ENCODE assay signal across 1 cellular context in genomic region chr2:144582651-144583361, GRCh38.
TF ChIP-seq lines count a peak whose summit lies in the region.

No MANE protein-coding gene starts in this region.

TF ChIP-seq in K562, 482 proteins besides CTCF, POLR2A, EP300 and RAD21 (continued from another document and continues in another):
- TF ChIP-seq CXXC5 (CRISPR knock-in tag; IDR thresholded peaks at IDR 0.05), result peak; percentile 97
- 0 out of 4 replicates have a peak, but pooled peaks of 1 of the 2 experiments have one; percentile 72 for TF ChIP-seq ETV6 (IDR thresholded peaks at IDR 0.05; ENCODE audit: borderline replicate concordance in 1 of 2, low read depth in 2 of 2, low read length in 1 of 2)
- TF ChIP-seq ETV6 (CRISPR knock-in tag; IDR thresholded peaks at IDR 0.05; ENCODE audit: borderline replicate concordance), result no peak
- TF ChIP-seq ZNF165 (CRISPR knock-in tag; IDR thresholded peaks at IDR 0.05; ENCODE audit: borderline replicate concordance), result no peak; the same call in 1 of the 2 replicates
- TF ChIP-seq HDAC6 (IDR thresholded peaks at IDR 0.05; ENCODE audit: low read depth, low read length), result no peak
- no peak for TF ChIP-seq POLR3A (IDR thresholded peaks at IDR 0.05; ENCODE audit: borderline replicate concordance, extremely low read depth, insufficient read depth, insufficient read length)
- TF ChIP-seq RBBP5 (IDR thresholded peaks at IDR 0.05; ENCODE audit: borderline replicate concordance, insufficient read depth, low read length, poor library complexity, severe bottlenecking), result peak; percentile 71
- no peak; the same call in 1 of the 2 replicates for TF ChIP-seq ATF4 (CRISPR knock-in tag; IDR thresholded peaks at IDR 0.05)
- TF ChIP-seq RFX5 (IDR thresholded peaks at IDR 0.05; ENCODE audit: low read depth, low read length), result no peak
- no peak for TF ChIP-seq ZNF785 (CRISPR knock-in tag; IDR thresholded peaks at IDR 0.05)
- TF ChIP-seq NRF1 (conservative IDR thresholded peaks at IDR 0.05 in 1 of 2, IDR thresholded peaks at IDR 0.05 in 1 of 2), result peak; percentile 50 to 60
- TF ChIP-seq LEF1 (IDR thresholded peaks at IDR 0.05), result peak; percentile 92
- TF ChIP-seq ZNF324 (CRISPR knock-in tag; IDR thresholded peaks at IDR 0.05), result no peak
- no peak for TF ChIP-seq KLF13 (tag; IDR thresholded peaks at IDR 0.05; ENCODE audit: borderline replicate concordance, low read depth)
- TF ChIP-seq, protein P1, sequence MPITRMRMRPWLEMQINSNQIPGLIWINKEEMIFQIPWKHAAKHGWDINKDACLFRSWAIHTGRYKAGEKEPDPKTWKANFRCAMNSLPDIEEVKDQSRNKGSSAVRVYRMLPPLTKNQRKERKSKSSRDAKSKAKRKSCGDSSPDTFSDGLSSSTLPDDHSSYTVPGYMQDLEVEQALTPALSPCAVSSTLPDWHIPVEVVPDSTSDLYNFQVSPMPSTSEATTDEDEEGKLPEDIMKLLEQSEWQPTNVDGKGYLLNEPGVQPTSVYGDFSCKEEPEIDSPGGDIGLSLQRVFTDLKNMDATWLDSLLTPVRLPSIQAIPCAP (CRISPR knock-in tag; IDR thresholded peaks at IDR 0.05; ENCODE audit: borderline replicate concordance), result no peak
- no peak for TF ChIP-seq PURB (CRISPR knock-in tag; IDR thresholded peaks at IDR 0.05; ENCODE audit: low read depth)
- TF ChIP-seq HDAC2 (IDR thresholded peaks at IDR 0.05), result peak; percentile 97
- TF ChIP-seq ZZZ3 (IDR thresholded peaks at IDR 0.05), result no peak
- no peak for TF ChIP-seq ZNF146 (CRISPR knock-in tag; IDR thresholded peaks at IDR 0.05; ENCODE audit: unreplicated experiment)
- no peak for TF ChIP-seq CREBBP (IDR thresholded peaks at IDR 0.05; ENCODE audit: low read depth, low read length)
- TF ChIP-seq MXI1 (IDR thresholded peaks at IDR 0.05; ENCODE audit: low read depth, low read length), result peak; percentile 86
- TF ChIP-seq PHF8 (IDR thresholded peaks at IDR 0.05; ENCODE audit: borderline replicate concordance, low read length), result peak; percentile 35; the same call in 1 of the 2 replicates
- no peak for TF ChIP-seq ATF1 (CRISPR knock-in tag; IDR thresholded peaks at IDR 0.05)
- peak; percentile 90 for TF ChIP-seq ATF1 (tag; IDR thresholded peaks at IDR 0.05)
- TF ChIP-seq ZNF140 (CRISPR knock-in tag; IDR thresholded peaks at IDR 0.05), result no peak
- no peak for TF ChIP-seq ZC3H11A (IDR thresholded peaks at IDR 0.05; ENCODE audit: low read depth, low read length)
- TF ChIP-seq SMAD1 (IDR thresholded peaks at IDR 0.05; ENCODE audit: low read depth, low read length, partially characterized antibody), result peak; percentile 88
- TF ChIP-seq BHLHE40 (IDR thresholded peaks at IDR 0.05; ENCODE audit: low read length), result peak; percentile 90
- TF ChIP-seq IRF2 (CRISPR knock-in tag; IDR thresholded peaks at IDR 0.05), result no peak
- no peak for TF ChIP-seq ZNF695 (CRISPR knock-in tag; IDR thresholded peaks at IDR 0.05)
- TF ChIP-seq EHMT2 (IDR thresholded peaks at IDR 0.05), result no peak
- no peak for TF ChIP-seq ZNF282 (CRISPR knock-in tag; IDR thresholded peaks at IDR 0.05)
- TF ChIP-seq TFAM (CRISPR knock-in tag; conservative IDR thresholded peaks at IDR 0.05), result no peak
- no peak for TF ChIP-seq MED1 (CRISPR knock-in tag; IDR thresholded peaks at IDR 0.05; ENCODE audit: borderline replicate concordance)
- no peak; the same call in 1 of the 2 replicates for TF ChIP-seq E2F5 (CRISPR knock-in tag; IDR thresholded peaks at IDR 0.05)
- TF ChIP-seq NFE2 (IDR thresholded peaks at IDR 0.05; ENCODE audit: low read depth), result peak; percentile 94
- no peak for TF ChIP-seq ARHGAP35 (IDR thresholded peaks at IDR 0.05; ENCODE audit: partially characterized antibody)
- 0 out of 2 replicates have a peak, but pooled peaks have one; percentile 52 for TF ChIP-seq ZNF644 (tag; IDR thresholded peaks at IDR 0.05; ENCODE audit: low read depth)
- no peak for TF ChIP-seq FOXP4 (CRISPR knock-in tag; IDR thresholded peaks at IDR 0.05; ENCODE audit: borderline replicate concordance)
- TF ChIP-seq BACH1 (tag; IDR thresholded peaks at IDR 0.05), result no peak
- peak; percentile 53; the same call in 1 of the 2 replicates for TF ChIP-seq TAF7 (tag; IDR thresholded peaks at IDR 0.05)
- no peak for TF ChIP-seq ZNF561 (CRISPR knock-in tag; conservative IDR thresholded peaks at IDR 0.05)
- no peak for TF ChIP-seq TAF15 (IDR thresholded peaks at IDR 0.05; ENCODE audit: low read depth, low read length)
- peak; percentile 59; the same call in 1 of the 2 replicates for TF ChIP-seq ARID4B (CRISPR knock-in tag; IDR thresholded peaks at IDR 0.05)
- TF ChIP-seq CBX3 (IDR thresholded peaks at IDR 0.05; ENCODE audit: borderline replicate concordance in 1 of 2, low read length in 2 of 2), result peak in 1 of 2 experiments; percentile 94; a peak in 2 of 3 replicates
- TF ChIP-seq ZNF449 (CRISPR knock-in tag; IDR thresholded peaks at IDR 0.05), result 0 out of 2 replicates have a peak, but pooled peaks have one; percentile 38
- TF ChIP-seq NFIX (CRISPR knock-in tag; IDR thresholded peaks at IDR 0.05; ENCODE audit: low read depth), result no peak
- no peak for TF ChIP-seq CHCHD3 (CRISPR knock-in tag; IDR thresholded peaks at IDR 0.05)
- no peak for TF ChIP-seq GTF2F1 (IDR thresholded peaks at IDR 0.05; ENCODE audit: low read depth, low read length)
- TF ChIP-seq KAT2B (IDR thresholded peaks at IDR 0.05; ENCODE audit: low read depth, low read length), result no peak
- no peak for TF ChIP-seq HMG20B (CRISPR knock-in tag; IDR thresholded peaks at IDR 0.05)
- TF ChIP-seq RBM25 (IDR thresholded peaks at IDR 0.05; ENCODE audit: low read depth, low read length, severe bottlenecking), result no peak
- peak; percentile 94 for TF ChIP-seq MTA2 (IDR thresholded peaks at IDR 0.05; ENCODE audit: low read depth)
- no peak for TF ChIP-seq ZNF124 (CRISPR knock-in tag; IDR thresholded peaks at IDR 0.05)
- no peak for TF ChIP-seq MXD1 (CRISPR knock-in tag; IDR thresholded peaks at IDR 0.05; ENCODE audit: borderline replicate concordance, poor library complexity, severe bottlenecking)
- no peak for TF ChIP-seq ZNF354B (CRISPR knock-in tag; IDR thresholded peaks at IDR 0.05)
- TF ChIP-seq ARID3A (IDR thresholded peaks at IDR 0.05; ENCODE audit: borderline replicate concordance, low read depth, low read length), result peak; percentile 94
- TF ChIP-seq POLR2H (tag; IDR thresholded peaks at IDR 0.05; ENCODE audit: low read depth), result peak; percentile 68; the same call in 1 of the 2 replicates
- TF ChIP-seq E2F1 (CRISPR knock-in tag; IDR thresholded peaks at IDR 0.05), result no peak
- no peak for TF ChIP-seq MTF1 (CRISPR knock-in tag; IDR thresholded peaks at IDR 0.05; ENCODE audit: borderline replicate concordance)
- TF ChIP-seq CBFB (CRISPR knock-in tag; IDR thresholded peaks at IDR 0.05), result no peak; the same call in 1 of the 2 replicates
- no peak for TF ChIP-seq NFXL1 (CRISPR knock-in tag; IDR thresholded peaks at IDR 0.05)
- no peak for TF ChIP-seq ZNF830 (CRISPR knock-in tag; IDR thresholded peaks at IDR 0.05)
- TF ChIP-seq MAFF (IDR thresholded peaks at IDR 0.05; ENCODE audit: low read length), result peak; percentile 71; the same call in 1 of the 2 replicates
- peak; percentile 62; the same call in 1 of the 2 replicates for TF ChIP-seq PTRF (tag; IDR thresholded peaks at IDR 0.05)
- peak; percentile 94 for TF ChIP-seq L3MBTL2 (IDR thresholded peaks at IDR 0.05)
- no peak for TF ChIP-seq ZNF778 (CRISPR knock-in tag; IDR thresholded peaks at IDR 0.05)
- peak; percentile 89 for TF ChIP-seq NEUROD1 (IDR thresholded peaks at IDR 0.05; ENCODE audit: borderline replicate concordance, low read depth, low read length, partially characterized antibody)
